In the genomic region with DNA sequence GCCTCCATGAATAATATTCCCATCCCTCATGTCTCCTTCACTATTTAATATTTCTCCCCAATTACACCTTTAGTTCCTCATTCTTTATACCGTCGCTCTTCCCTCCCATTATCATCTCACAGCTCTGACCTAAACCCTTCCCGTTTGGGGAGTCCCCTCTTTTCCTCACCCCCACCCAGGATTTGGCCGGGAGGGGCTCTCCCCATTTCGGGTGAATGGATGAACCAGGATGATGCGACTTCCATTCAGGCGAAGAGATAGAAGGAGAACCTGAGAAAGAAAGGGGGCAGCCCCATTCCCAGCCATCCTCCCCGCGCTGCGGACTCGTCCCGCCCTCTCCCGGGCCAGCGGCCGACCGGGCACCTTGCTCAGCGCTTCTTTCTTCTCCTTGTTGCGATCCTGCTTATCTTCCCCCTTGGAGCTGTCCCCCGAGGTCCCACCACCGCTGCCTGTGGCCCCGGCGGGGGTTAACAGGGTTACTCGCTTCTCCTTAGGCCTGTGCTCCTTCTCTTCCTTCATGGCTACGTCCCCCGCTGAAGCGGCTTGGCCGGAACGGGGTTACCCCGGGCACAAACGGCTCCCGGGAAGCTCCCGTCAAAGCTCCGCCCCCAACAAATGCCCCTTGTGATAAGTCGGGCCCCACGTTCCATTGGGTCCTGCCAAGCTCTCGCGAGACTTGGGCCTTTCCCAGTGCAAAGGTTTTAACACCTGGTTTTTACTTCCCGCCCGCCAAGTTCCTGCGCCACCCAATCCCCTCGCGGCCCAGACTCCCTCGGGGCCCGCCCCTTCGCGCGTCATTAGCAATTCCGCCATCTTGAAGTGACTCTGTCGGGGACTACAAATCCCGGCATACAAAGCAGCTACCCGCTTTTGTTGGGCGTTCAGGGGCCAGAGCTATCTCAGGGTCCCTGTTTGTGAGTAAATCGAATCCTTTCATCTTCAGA, we compare ENCODE assay signal across 8 cellular contexts. TPM values are rescaled to one million over a fixed set of nuclear protein-coding genes. Genes with fewer than 3 reads are reported as not detected.
DNase-seq lines count a peak whose midpoint lies in the region; ATAC-seq and TF ChIP-seq lines count a peak whose summit lies in the region.

A gene with protein sequence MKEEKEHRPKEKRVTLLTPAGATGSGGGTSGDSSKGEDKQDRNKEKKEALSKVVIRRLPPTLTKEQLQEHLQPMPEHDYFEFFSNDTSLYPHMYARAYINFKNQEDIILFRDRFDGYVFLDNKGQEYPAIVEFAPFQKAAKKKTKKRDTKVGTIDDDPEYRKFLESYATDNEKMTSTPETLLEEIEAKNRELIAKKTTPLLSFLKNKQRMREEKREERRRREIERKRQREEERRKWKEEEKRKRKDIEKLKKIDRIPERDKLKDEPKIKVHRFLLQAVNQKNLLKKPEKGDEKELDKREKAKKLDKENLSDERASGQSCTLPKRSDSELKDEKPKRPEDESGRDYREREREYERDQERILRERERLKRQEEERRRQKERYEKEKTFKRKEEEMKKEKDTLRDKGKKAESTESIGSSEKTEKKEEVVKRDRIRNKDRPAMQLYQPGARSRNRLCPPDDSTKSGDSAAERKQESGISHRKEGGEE (minus strand): TSS at position 554 of the 944 bp plus-strand sequence. CDS start 35 bp downstream, at position 519.

- H3K36me3 ChIP-seq in RWPE2 (ENCODE audit: low read depth), result peaks cover 13% of the 10 kb centered on the region

- H3K27ac Mint-ChIP-seq in activated T-helper 2 cell treated with anti-CD3 and anti-CD28 coated beads, Interferon-gamma antibody, Interleukin-2, Interleukin-4, amounts not matched to agents 10 μg/mL and 5 μg/mL and 100 μg/mL, durations not matched to agents 14 hours and 24 hours and 36 hours, result peak within 1 kb of the TSS; percentile 95
- H3K27ac Mint-ChIP-seq in naive thymus-derived CD8-positive, alpha-beta T cell, result peak within 1 kb of the TSS; percentile 95 to 100 (median 99)

- no peaks in the 10 kb centered on the region for H3K27me3 ChIP-seq in RWPE2 (ENCODE audit: insufficient read depth, poor library complexity, severe bottlenecking)

- POLR2A ChIA-PET in naive thymus-derived CD8-positive, alpha-beta T cell (lab: Charles Lee), result interaction anchor here (0.6 to 1.5 kb wide), 6 partner anchors 10 to 232 kb away, joined by 3 to 37 read pairs (median 5); a partner anchor contains a TSS

- peak; percentile 95 for ATAC-seq in RWPE2 (ENCODE audit: low read depth)
- peak; percentile 95 to 97 for ATAC-seq in naive thymus-derived CD8-positive, alpha-beta T cell

- peak within 1 kb of the TSS; percentile 43 for H3K27ac ChIP-seq in RWPE2 (ENCODE audit: poor library complexity, severe bottlenecking)

- peak within 1 kb of the TSS; percentile 96 for H3K4me3 Mint-ChIP-seq in activated T-helper 2 cell treated with anti-CD3 and anti-CD28 coated beads, Interferon-gamma antibody, Interleukin-2, Interleukin-4, amounts not matched to agents 10 μg/mL and 5 μg/mL and 100 μg/mL, durations not matched to agents 14 hours and 24 hours and 36 hours (ENCODE audit: low read depth)
- H3K4me3 Mint-ChIP-seq in naive thymus-derived CD8-positive, alpha-beta T cell, result peak within 1 kb of the TSS; percentile 97 to 100 (median 99)

- intact Hi-C loops in activated T-helper 2 cell treated with anti-CD3 and anti-CD28 coated beads, Interferon-gamma antibody, Interleukin-2, Interleukin-4, amounts not matched to agents 10 μg/mL and 5 μg/mL and 100 μg/mL, durations not matched to agents 14 hours and 24 hours and 36 hours (cut with micrococcal nuclease), result loop anchor here (1.0 kb wide), 2 partner anchors 19 to 61 kb away; a partner anchor contains a TSS

- peak within 1 kb of the TSS; percentile 90 for H3K4me3 ChIP-seq in LNCaP clone FGC (ENCODE audit: low read depth, low read length)
- H3K4me3 ChIP-seq in RWPE2 (ENCODE audit: severe bottlenecking), result peak within 1 kb of the TSS; percentile 71
- peak within 1 kb of the TSS; percentile 78 for H3K4me3 ChIP-seq in fibroblast of mammary gland (ENCODE audit: control insufficient read depth, low read depth, low read length)

- TF ChIP-seq CTCF in LNCaP clone FGC (IDR thresholded peaks at IDR 0.05; ENCODE audit: control insufficient read depth, extremely low read depth, insufficient read depth), result no peak
- no peak for TF ChIP-seq CTCF in RWPE2 (IDR thresholded peaks at IDR 0.05; ENCODE audit: poor library complexity, severe bottlenecking)
- TF ChIP-seq CTCF in fibroblast of mammary gland (conservative IDR thresholded peaks at IDR 0.05; ENCODE audit: control insufficient read depth, insufficient read depth, low read depth, low read length), result no peak

- H3K36me3 Mint-ChIP-seq in activated T-helper 2 cell treated with anti-CD3 and anti-CD28 coated beads, Interferon-gamma antibody, Interleukin-2, Interleukin-4, amounts not matched to agents 10 μg/mL and 5 μg/mL and 100 μg/mL, durations not matched to agents 14 hours and 24 hours and 36 hours (ENCODE audit: low read depth), result peaks cover 27% of the 10 kb centered on the region
- H3K36me3 Mint-ChIP-seq in naive thymus-derived CD8-positive, alpha-beta T cell, result peaks cover 0 to 27% (median 4%) of the 10 kb centered on the region in 3 donors

- no peaks in the 10 kb centered on the region for H3K9me3 Mint-ChIP-seq in activated T-helper 2 cell treated with anti-CD3 and anti-CD28 coated beads, Interferon-gamma antibody, Interleukin-2, Interleukin-4, amounts not matched to agents 10 μg/mL and 5 μg/mL and 100 μg/mL, durations not matched to agents 14 hours and 24 hours and 36 hours
- no peaks in the 10 kb centered on the region for H3K9me3 Mint-ChIP-seq in naive thymus-derived CD8-positive, alpha-beta T cell

- H3K27me3 Mint-ChIP-seq in activated T-helper 2 cell treated with anti-CD3 and anti-CD28 coated beads, Interferon-gamma antibody, Interleukin-2, Interleukin-4, amounts not matched to agents 10 μg/mL and 5 μg/mL and 100 μg/mL, durations not matched to agents 14 hours and 24 hours and 36 hours (ENCODE audit: low read depth), result no peaks in the 10 kb centered on the region
- no peaks in the 10 kb centered on the region for H3K27me3 Mint-ChIP-seq in naive thymus-derived CD8-positive, alpha-beta T cell

- H3K4me1 ChIP-seq in RWPE2 (ENCODE audit: insufficient read depth, poor library complexity, severe bottlenecking), result no peaks in the 10 kb centered on the region

- H3K9me3 ChIP-seq in RWPE2 (ENCODE audit: severe bottlenecking), result no peaks in the 10 kb centered on the region

- H3K4me1 Mint-ChIP-seq in activated T-helper 2 cell treated with anti-CD3 and anti-CD28 coated beads, Interferon-gamma antibody, Interleukin-2, Interleukin-4, amounts not matched to agents 10 μg/mL and 5 μg/mL and 100 μg/mL, durations not matched to agents 14 hours and 24 hours and 36 hours (ENCODE audit: low read depth), result peaks cover 4% of the 10 kb centered on the region
- H3K4me1 Mint-ChIP-seq in naive thymus-derived CD8-positive, alpha-beta T cell, result peaks cover 6 to 18% (median 13%) of the 10 kb centered on the region in 4 donors

- DNase-seq in Daoy (ENCODE audit: low read depth) (peak; percentile 97), GOT3 (lab: John Stamatoyannopoulos, UW) (peak; percentile 79), LNCaP clone FGC (ENCODE audit: low read depth) (peak; percentile 95), RWPE2 (ENCODE audit: low spot score) (peak; percentile 95), fibroblast of mammary gland (ENCODE audit: low read depth) (peak; percentile 97)
- peak; percentile 92 for DNase-seq in activated T-helper 2 cell treated with anti-CD3 and anti-CD28 coated beads, Interferon-gamma antibody, Interleukin-2, Interleukin-4, amounts not matched to agents 10 μg/mL and 5 μg/mL and 100 μg/mL, durations not matched to agents 14 hours and 24 hours and 36 hours (ENCODE audit: low spot score)
- DNase-seq in naive thymus-derived CD8-positive, alpha-beta T cell, result peak; percentile 81 to 98 (median 93)
- DNase-seq in stimulated activated naive CD4-positive, alpha-beta T cell (lab: John Stamatoyannopoulos, UW), result peak; percentile 77 to 96 (median 92)

RNA-seq across cellular contexts. Expression of the gene that starts here (rescaled TPM):
- 6.0 and 7.0 TPM in 2 replicates for total RNA-seq in Daoy (2014; rRNA removed; shearing (Covaris generic))
- total RNA-seq in activated T-helper 2 cell treated with anti-CD3 and anti-CD28 coated beads, Interferon-gamma antibody, Interleukin-2, Interleukin-4, amounts not matched to agents 10 μg/mL and 5 μg/mL and 100 μg/mL, durations not matched to agents 14 hours and 24 hours and 36 hours, result 13.9 TPM in 2 replicates
- 10 to 100 TPM; 14.0 to 16.8 TPM for total RNA-seq in naive thymus-derived CD8-positive, alpha-beta T cell
- polyA plus RNA-seq in naive thymus-derived CD8-positive, alpha-beta T cell, result 10 to 100 TPM in 1 of 3 donors, 1 to 10 TPM in 2; 8.6 to 11.0 (median 9.2) TPM

Comparison
In these comparisons a context has a peak if more than half of its experiments do, and no peak if none do; other contexts are left out.
1. Peak in every context shown above with its lines: DNase-seq, ATAC-seq, H3K4me3 ChIP-seq and H3K27ac ChIP-seq.